Comparison of ENCODE assay signal across 8 cellular contexts in the genomic region with DNA sequence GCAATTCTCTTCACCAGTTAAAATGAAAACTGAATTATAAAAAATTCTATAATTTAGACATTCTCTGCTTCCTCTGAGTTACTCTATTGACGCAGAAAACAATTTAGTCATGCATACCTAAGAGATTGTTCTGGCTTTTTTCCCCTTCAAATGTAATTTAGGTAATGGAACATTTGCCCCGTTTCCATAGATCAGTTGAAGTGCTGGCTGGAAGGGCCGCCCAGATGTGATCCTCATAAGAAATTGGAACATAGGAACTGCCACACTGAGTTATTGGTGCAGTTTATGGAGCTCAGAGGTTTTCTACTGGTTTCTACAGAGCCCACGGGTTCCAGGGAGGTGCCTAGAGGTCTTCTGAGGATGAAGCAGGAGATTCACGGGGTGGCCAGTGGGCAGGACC.
"Had no signal": no experiment of that assay in that cellular context is flagged by ENCODE, and none has a peak within 500 bp of the region (broad histone marks: within the 10 kb centered on the region; RNA-seq: fewer than 3 reads in every experiment).

No MANE protein-coding gene starts in this region.

- H3K4me3 ChIP-seq: GM23248, HAP-1 had no signal

- H3K36me3 ChIP-seq: HAP-1 had no signal

- H3K9me3 ChIP-seq: HAP-1 had no signal

- ATAC-seq: HCT116 had no signal

- DNase-seq: GM23248, GOT3, H7, HFFc6, IMR-90 had no signal

- FAIRE-seq: HTR-8/SVneo had no signal

- H2AFZ ChIP-seq: GM23248 had no signal

- H3K4me1 ChIP-seq: HAP-1 had no signal

- H3K9ac ChIP-seq: GM23248 had no signal

- H3K27ac ChIP-seq: GM23248 had no signal
